15 cellular contexts compared by ENCODE assay signal in the genomic region with DNA sequence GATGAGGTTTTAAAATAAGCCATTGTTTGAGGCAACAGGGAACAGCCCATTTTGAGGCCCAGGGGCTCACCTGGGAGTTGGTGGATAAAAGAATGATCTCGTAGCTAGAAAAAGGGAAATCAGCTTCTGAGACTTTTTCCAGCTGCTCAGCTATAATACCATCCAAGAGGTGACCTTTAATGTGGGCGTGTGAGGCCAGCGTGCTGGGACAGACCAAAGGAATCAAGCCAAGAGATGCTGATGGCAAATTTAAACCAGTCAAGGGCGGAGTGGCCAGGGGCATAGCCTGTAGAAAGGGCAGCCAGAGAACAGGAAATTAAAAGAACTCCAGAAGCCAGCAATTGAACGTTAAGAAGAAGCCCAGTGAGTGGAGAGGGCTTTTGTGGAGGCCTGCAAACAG.
A peak's percentile ranks its signal among the peaks of the same experiment; 100 is the strongest.
DNase-seq lines count a peak whose midpoint lies in the region; ATAC-seq and TF ChIP-seq lines count a peak whose summit lies in the region.
"Had no signal": no experiment of that assay in that cellular context is flagged by ENCODE, and none has a peak within 500 bp of the region (broad histone marks: within the 10 kb centered on the region; RNA-seq: fewer than 3 reads in every experiment).

No MANE protein-coding gene starts in this region.

- H3K36me3 ChIP-seq in heart left ventricle = no peaks in the 10 kb centered on the region
- no peaks in the 10 kb centered on the region for H3K36me3 ChIP-seq in left ventricle myocardium inferior
- H3K36me3 ChIP-seq in neural progenitor cell = no peaks in the 10 kb centered on the region
- no peaks in the 10 kb centered on the region for H3K36me3 ChIP-seq in transverse colon

- H3K9me3 Mint-ChIP-seq in neural progenitor cell = peaks cover 13% of the 10 kb centered on the region
- H3K9me3 Mint-ChIP-seq in T-cell = peaks cover 3 to 8% (median 4%) of the 10 kb centered on the region in 3 donors
- peaks cover 8% of the 10 kb centered on the region for H3K9me3 Mint-ChIP-seq in type B pancreatic cell
- H3K9me3 Mint-ChIP-seq: HFFc6 had no signal

- H3K27me3 Mint-ChIP-seq in neural progenitor cell (ENCODE audit: insufficient read depth, low read depth) (peaks cover 3% of the 10 kb centered on the region), T-cell (peaks cover 9 to 11% of the 10 kb centered on the region in 2 donors), type B pancreatic cell (peaks cover 8% of the 10 kb centered on the region)

- ATAC-seq in heart left ventricle (peak in 3 of 4 donors; percentile 62 to 91 (median 85)), Right ventricle myocardium inferior (no peak), T-cell (replicated peaks in 1 of 4) (no peak)
- ATAC-seq: HCT116 had no signal

- WGBS in heart left ventricle, 4 donors = 36 to 54% (median 40%) methylated on average over 5 of the region's 5 CpGs
- 18 to 41% methylated on average over 3 to 5 of the region's 5 CpGs for WGBS in transverse colon (ENCODE audit: low coverage in 1 of 2), 2 donors

- H3K4me1 ChIP-seq in heart left ventricle (peaks cover 0 to 12% (median 0%) of the 10 kb centered on the region in 12 donors), left ventricle myocardium inferior (no peaks in the 10 kb centered on the region), neural progenitor cell (peaks cover 5% of the 10 kb centered on the region), transverse colon (no peaks in the 10 kb centered on the region)
- H3K4me1 ChIP-seq: Caco-2 had no signal

- H3K36me3 Mint-ChIP-seq in neural progenitor cell = no peaks in the 10 kb centered on the region
- H3K36me3 Mint-ChIP-seq in T-cell = no peaks in the 10 kb centered on the region
- H3K36me3 Mint-ChIP-seq in type B pancreatic cell = peaks cover 3% of the 10 kb centered on the region

- peaks cover 17% of the 10 kb centered on the region for H3K4me1 Mint-ChIP-seq in neural progenitor cell
- no peaks in the 10 kb centered on the region for H3K4me1 Mint-ChIP-seq in T-cell
- peaks cover 7% of the 10 kb centered on the region for H3K4me1 Mint-ChIP-seq in type B pancreatic cell (ENCODE audit: unreplicated experiment)

- no peaks in the 10 kb centered on the region for H3K27me3 ChIP-seq in heart left ventricle
- H3K27me3 ChIP-seq in left ventricle myocardium inferior (ENCODE audit: low read depth) = peaks cover 3% of the 10 kb centered on the region
- no peaks in the 10 kb centered on the region for H3K27me3 ChIP-seq in neural progenitor cell
- H3K27me3 ChIP-seq in transverse colon = no peaks in the 10 kb centered on the region

- POLR2A ChIA-PET in T-cell (lab: Charles Lee) = no interaction called here

- no peaks in the 10 kb centered on the region for H4K20me1 ChIP-seq in neural progenitor cell (ENCODE audit: low read depth)

- H3F3A ChIP-seq in neural progenitor cell (ENCODE audit: low read depth) = peaks cover 4% of the 10 kb centered on the region

- CTCF ChIA-PET in T-cell (lab: Charles Lee) = no interaction called here

- TF ChIP-seq POLR2A in heart left ventricle (IDR thresholded peaks at IDR 0.05) = no peak
- no peak for TF ChIP-seq POLR2A in transverse colon (IDR thresholded peaks at IDR 0.05)

- H3K4me3 ChIP-seq in heart left ventricle = no peak overlapping the region
- no peak overlapping the region for H3K4me3 ChIP-seq in left ventricle myocardium inferior
- H3K4me3 ChIP-seq in neural progenitor cell = no peak overlapping the region
- no peak overlapping the region for H3K4me3 ChIP-seq in transverse colon
- H3K4me3 ChIP-seq: GM23248 had no signal

- H3K9me3 ChIP-seq in heart left ventricle (peaks cover 0 to 5% (median 0%) of the 10 kb centered on the region in 12 donors), left ventricle myocardium inferior (replicated peaks) (peaks cover 7% of the 10 kb centered on the region), neural progenitor cell (ENCODE audit: low read depth) (no peaks in the 10 kb centered on the region), transverse colon (no peaks in the 10 kb centered on the region)
- H3K9me3 ChIP-seq: Caco-2 had no signal

- no peak for TF ChIP-seq EP300 in transverse colon (IDR thresholded peaks at IDR 0.05; ENCODE audit: low read depth)

- no peak overlapping the region for H3K4me2 ChIP-seq in neural progenitor cell

- H3K9ac ChIP-seq in neural progenitor cell = no peak overlapping the region
- H3K9ac ChIP-seq: GM23248 had no signal

- DNase-seq in heart left ventricle (no peak), Right ventricle myocardium inferior (ENCODE audit: missing footprints) (no peak), left ventricle myocardium inferior (no peak), neural progenitor cell (ENCODE audit: low spot score) (no peak), T-cell (no peak), transverse colon (no peak), type B pancreatic cell (ENCODE audit: extremely low spot score, unreplicated experiment) (no peak)
- DNase-seq: Caco-2; CD4-positive, alpha-beta T cell; GM23248; HFFc6; IMR-90 had no signal

- TF ChIP-seq CTCF in heart left ventricle (IDR thresholded peaks at IDR 0.05) = no peak
- TF ChIP-seq CTCF in left ventricle myocardium inferior (IDR thresholded peaks at IDR 0.05; ENCODE audit: borderline replicate concordance) = no peak
- TF ChIP-seq CTCF in neural progenitor cell (IDR thresholded peaks at IDR 0.05) = no peak
- no peak for TF ChIP-seq CTCF in transverse colon (IDR thresholded peaks at IDR 0.05)
- TF ChIP-seq CTCF in type B pancreatic cell (conservative IDR thresholded peaks at IDR 0.05) = no peak

- H3K27ac Mint-ChIP-seq in neural progenitor cell (no peak overlapping the region), T-cell (no peak overlapping the region), type B pancreatic cell (no peak overlapping the region)
- H3K27ac Mint-ChIP-seq: CD4-positive, alpha-beta T cell; HFFc6 had no signal

- H3K79me2 ChIP-seq in neural progenitor cell (ENCODE audit: low read depth) = no peaks in the 10 kb centered on the region

- in situ Hi-C loops in transverse colon (cut with MboI; ENCODE audit: low pct_ligation_motif_present in 1 of 4, low pct_unique_long_range_greater_than_20kb in 1 of 4, low sequenced_read_pairs in 3 of 4) = no loop called here

- peak overlapping the region; percentile 17 for H2AFZ ChIP-seq in neural progenitor cell (replicated peaks)
- H2AFZ ChIP-seq: GM23248 had no signal

- peak overlapping the region in 1 of 12 donors; percentile 41 for H3K27ac ChIP-seq in heart left ventricle
- peak overlapping the region; percentile 36 for H3K27ac ChIP-seq in left ventricle myocardium inferior (replicated peaks)
- H3K27ac ChIP-seq in neural progenitor cell = no peak overlapping the region
- no peak overlapping the region for H3K27ac ChIP-seq in transverse colon
- H3K27ac ChIP-seq: C4-2B, GM23248, HL-60 had no signal

- H3K4me3 Mint-ChIP-seq in neural progenitor cell = no peak overlapping the region
- H3K4me3 Mint-ChIP-seq in T-cell = no peak overlapping the region
- H3K4me3 Mint-ChIP-seq in type B pancreatic cell = no peak overlapping the region
- H3K4me3 Mint-ChIP-seq: CD4-positive, alpha-beta T cell; HFFc6 had no signal

- intact Hi-C loops in heart left ventricle (cut with DNase I) = no loop called here
- intact Hi-C loops in Right ventricle myocardium inferior (cut with DNase I) = no loop called here
- intact Hi-C loops in left ventricle myocardium inferior (cut with micrococcal nuclease) = no loop called here
- intact Hi-C loops in transverse colon (cut with DNase I; ENCODE audit: low total_unique reads) = no loop called here

Comparison
In these comparisons a context has a peak if more than half of its experiments do, and no peak if none do; other contexts are left out.
1. ATAC-seq: peak in heart left ventricle (3 of 4); none in Right ventricle myocardium inferior (single experiment) and T-cell (0 of 4).